ENCODE assay signal across 8 cellular contexts in genomic region chr14:103123634-103124500, GRCh38.
DNase-seq lines count a peak whose midpoint lies in the region; ATAC-seq lines count a peak whose summit lies in the region.

No MANE protein-coding gene starts in this region.

- peaks cover 73% of the 10 kb centered on the region for H3K4me1 ChIP-seq in adipocyte (ENCODE audit: control insufficient read depth, insufficient read depth, low read length)
- H3K4me1 ChIP-seq in iPS-20b (ENCODE audit: insufficient read depth, low read length): peaks cover 4% of the 10 kb centered on the region; the same call in 1 of the 2 replicates

- H3K9me3 ChIP-seq in adipocyte (ENCODE audit: control insufficient read depth, low read length): no peaks in the 10 kb centered on the region
- no peaks in the 10 kb centered on the region for H3K9me3 ChIP-seq in iPS-20b (ENCODE audit: insufficient read depth, low read depth, low read length)

- H3K27me3 ChIP-seq in adipocyte (replicated peaks; ENCODE audit: control insufficient read depth, insufficient read depth, low read length) (no peaks in the 10 kb centered on the region), iPS-20b (ENCODE audit: insufficient read depth, low read length) (peaks cover 73% of the 10 kb centered on the region)

- no peak overlapping the region for H3K27ac ChIP-seq in iPS-20b (ENCODE audit: low read length)

- ATAC-seq in stimulated activated naive CD8-positive, alpha-beta T cell treated with anti-CD3 and anti-CD28 coated beads, Interleukin-15, Interleukin-2, amounts not matched to agents 100 U/mL and 50 U/mL, for 24 hours: no peak
- ATAC-seq in HG02840 (IDR thresholded peaks at IDR 0.05; ENCODE audit: low FRiP score, unreplicated experiment): no peak

- peak overlapping the region; percentile 87 for H3K9ac ChIP-seq in adipocyte (ENCODE audit: low read length)
- no peak overlapping the region for H3K9ac ChIP-seq in iPS-20b (ENCODE audit: low read depth, low read length)

- peak; percentile 13 for DNase-seq in DMS79 treated with DMSO at 0.1 percent for 48 hours (lab: John Stamatoyannopoulos, UW)
- DNase-seq in DMS79 (lab: John Stamatoyannopoulos, UW): no peak
- DNase-seq in adipocyte (ENCODE audit: low read depth): no peak
- DNase-seq in stimulated activated naive CD8-positive, alpha-beta T cell treated with anti-CD3 and anti-CD28 coated beads, Interleukin-15, Interleukin-2, amounts not matched to agents 100 U/mL and 50 U/mL, for 24 hours: peak; percentile 18
- no peak for DNase-seq in DMS 273 (lab: John Stamatoyannopoulos, UW; ENCODE audit: unreplicated experiment)
- no peak for DNase-seq in OCI-M1 (lab: John Stamatoyannopoulos, UW)

- peaks cover 4% of the 10 kb centered on the region for H3K36me3 ChIP-seq in adipocyte (ENCODE audit: control insufficient read depth, insufficient read depth, low read length, severe bottlenecking)
- H3K36me3 ChIP-seq in iPS-20b (ENCODE audit: insufficient read depth, low read depth, low read length): no peaks in the 10 kb centered on the region

- H3K4me3 ChIP-seq in adipocyte (ENCODE audit: low read length): peak overlapping the region; percentile 81
- H3K4me3 ChIP-seq in iPS-20b (ENCODE audit: low read length): peak overlapping the region; percentile 58; the same call in 1 of the 2 replicates

Comparison
In these comparisons a context has a peak if more than half of its experiments do, and no peak if none do; other contexts are left out.
1. DNase-seq: peak in DMS79 treated with DMSO at 0.1 percent for 48 hours (single experiment) and stimulated activated naive CD8-positive, alpha-beta T cell treated with anti-CD3 and anti-CD28 coated beads, Interleukin-15, Interleukin-2, amounts not matched to agents 100 U/mL and 50 U/mL, for 24 hours (single experiment); none in DMS79 (single experiment), adipocyte (single experiment), DMS 273 (single experiment) and OCI-M1 (single experiment).